ENCODE assay signal across 26 cellular contexts in genomic region chr7:139562491-139562890, GRCh38. TPM values are rescaled to one million over a fixed set of nuclear protein-coding genes. Genes with fewer than 3 reads are reported as not detected.
"Had no signal": no experiment of that assay in that cellular context is flagged by ENCODE, and none has a peak within 500 bp of the region (broad histone marks: within the 10 kb centered on the region; RNA-seq: fewer than 3 reads in every experiment).

No MANE protein-coding gene starts in this region.

- FAIRE-seq: kidney, urothelium cell line had no signal

- H3K9me3 Mint-ChIP-seq: effector memory CD8-positive, alpha-beta T cell; immature natural killer cell had no signal

- ATAC-seq: effector memory CD8-positive, alpha-beta T cell; gastroesophageal sphincter; left cardiac atrium; sciatic nerve; stimulated activated naive B cell treated with anti-CD40 and anti-IgM and Interleukin-4, amounts not matched to agents 10 μg/mL and 1 μg/mL and 100 μg/mL, for 72 hours had no signal

- H3K27ac ChIP-seq: epithelial cell of prostate, esophagus muscularis mucosa, gastroesophageal sphincter, left ventricle myocardium inferior, lower lobe of right lung, neutrophil, psoas muscle, stomach, thoracic aorta, transverse colon had no signal

- H3K4me3 ChIP-seq: esophagus muscularis mucosa, gastroesophageal sphincter, left ventricle myocardium inferior, lower lobe of right lung, psoas muscle, stomach, thoracic aorta, transverse colon had no signal

- DNase-seq: effector memory CD8-positive, alpha-beta T cell; immature natural killer cell; left cardiac atrium; left ventricle myocardium inferior; lower lobe of right lung; mesenchymal stem cell; midbrain; naive B cell; psoas muscle; retina; stimulated activated CD4-positive, alpha-beta T cell treated with anti-CD3 and anti-CD28 coated beads, Interleukin-2, amount 100 ng/mL, for 24 hours; stimulated activated CD4-positive, alpha-beta T cell treated with anti-CD3 and anti-CD28 coated beads, Interleukin-4, amount 100 ng/mL, for 4 hours; stimulated activated naive B cell treated with anti-CD40 and anti-IgM and Interleukin-4, amounts not matched to agents 10 μg/mL and 1 μg/mL and 100 μg/mL, for 72 hours; stomach; substantia nigra; transverse colon had no signal

- H3K27me3 ChIP-seq: neutrophil, stomach had no signal

- H3K9me3 ChIP-seq: esophagus muscularis mucosa, gastroesophageal sphincter, left ventricle myocardium inferior, lower lobe of right lung, neutrophil, psoas muscle, thoracic aorta, transverse colon had no signal

- H3K36me3 ChIP-seq: thoracic aorta had no signal

- H3K4me3 Mint-ChIP-seq: effector memory CD8-positive, alpha-beta T cell; naive B cell; stimulated activated naive B cell treated with anti-CD40 and anti-IgM and Interleukin-4, amounts not matched to agents 10 μg/mL and 1 μg/mL and 100 μg/mL, for 72 hours had no signal

- H3K27ac Mint-ChIP-seq: effector memory CD8-positive, alpha-beta T cell; stimulated activated naive B cell treated with anti-CD40 and anti-IgM and Interleukin-4, amounts not matched to agents 10 μg/mL and 1 μg/mL and 100 μg/mL, for 72 hours had no signal

- H3K4me1 ChIP-seq: esophagus muscularis mucosa, gastroesophageal sphincter, left ventricle myocardium inferior had no signal

RNA-seq across cellular contexts. Expression of gene CLEC2L, which starts 39.0 kb away (rescaled TPM):
- total RNA-seq: esophagus muscularis mucosa, fibroblast of villous mesenchyme, kidney, lower lobe of right lung, osteoblast, sciatic nerve, stomach, thoracic aorta had no signal
